ENCODE assay signal across 19 cellular contexts in the genomic region with DNA sequence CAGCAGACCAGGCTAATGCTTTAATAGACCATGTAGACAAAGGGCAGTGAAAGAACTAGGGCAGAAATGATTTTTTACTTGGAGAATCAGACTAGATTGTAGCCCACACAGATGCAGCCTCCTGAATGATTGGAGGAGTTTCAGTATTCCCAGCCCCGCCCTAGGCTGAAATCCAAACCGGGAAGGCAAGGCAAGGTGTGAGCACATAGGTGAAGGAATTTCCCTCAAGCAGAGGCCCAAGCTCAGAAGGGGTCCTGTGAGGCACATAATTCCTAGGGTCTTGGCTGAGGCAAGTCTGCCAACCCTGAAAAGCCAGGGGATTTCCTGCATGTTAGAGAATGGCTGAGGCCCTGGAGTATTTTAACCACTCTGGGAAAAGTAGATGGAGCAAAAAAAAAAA. TPM values are rescaled to one million over a fixed set of nuclear protein-coding genes. Genes with fewer than 3 reads are reported as not detected.
A peak's percentile ranks its signal among the peaks of the same experiment; 100 is the strongest.
DNase-seq lines count a peak whose midpoint lies in the region; ATAC-seq, FAIRE-seq and TF ChIP-seq lines count a peak whose summit lies in the region.
"Had no signal": no experiment of that assay in that cellular context is flagged by ENCODE, and none has a peak within 500 bp of the region (broad histone marks: within the 10 kb centered on the region; RNA-seq: fewer than 3 reads in every experiment).

No MANE protein-coding gene starts in this region.

- H3K9me3 ChIP-seq in H9 (ENCODE audit: control insufficient read depth, low read depth, low read length) (no peaks in the 10 kb centered on the region), astrocyte (ENCODE audit: insufficient read depth, low read depth, low read length) (no peaks in the 10 kb centered on the region), thymus (ENCODE audit: control insufficient read depth) (no peaks in the 10 kb centered on the region)

- H2AK5ac ChIP-seq in H9 (ENCODE audit: insufficient read length, low read length): no peak overlapping the region

- no peak overlapping the region for H3K56ac ChIP-seq in H9 (ENCODE audit: insufficient read length, low read depth, low read length)

- H3K27ac Mint-ChIP-seq in H9: peak overlapping the region in 1 of 3 experiments; percentile 80; a peak in 2 of 7 replicates
- H3K27ac Mint-ChIP-seq in astrocyte (ENCODE audit: unreplicated experiment): no peak overlapping the region
- H3K27ac Mint-ChIP-seq: CD8-positive, alpha-beta T cell had no signal

- H3K79me1 ChIP-seq in H9 (ENCODE audit: insufficient read depth, low read depth, low read length, poor library complexity, severe bottlenecking): no peaks in the 10 kb centered on the region

- H3K27ac ChIP-seq in H9 (ENCODE audit: insufficient read length, low read depth, low read length): no peak overlapping the region
- H3K27ac ChIP-seq in astrocyte (ENCODE audit: low read depth, low read length): peak overlapping the region; percentile 97
- peak overlapping the region; percentile 40 for H3K27ac ChIP-seq in thymus (ENCODE audit: low read depth)
- H3K27ac ChIP-seq: GM23248, KMS-11 had no signal

- H4K5ac ChIP-seq in H9 (ENCODE audit: insufficient read length, low read depth, low read length): no peak overlapping the region

- H3K4me1 Mint-ChIP-seq in H9 (peaks cover 10 to 11% of the 10 kb centered on the region in 2 experiments), astrocyte (ENCODE audit: low read depth, unreplicated experiment) (peaks cover 4% of the 10 kb centered on the region)

- H2AFZ ChIP-seq in H9 (ENCODE audit: low read length): no peak overlapping the region
- H2AFZ ChIP-seq in astrocyte (ENCODE audit: low read depth, low read length): no peak overlapping the region
- H2AFZ ChIP-seq: GM23248 had no signal

- no peak overlapping the region for H3K4ac ChIP-seq in H9 (ENCODE audit: low read depth, low read length)

- ATAC-seq in GM18498 (IDR thresholded peaks at IDR 0.05; ENCODE audit: unreplicated experiment): no peak
- ATAC-seq: CD8-positive, alpha-beta T cell; HepG2 had no signal

- no peak overlapping the region for H2BK15ac ChIP-seq in H9 (ENCODE audit: low read depth, low read length)

- no peak overlapping the region for H3T11ph ChIP-seq in H9 (ENCODE audit: low read length)

- peak; percentile 32 for DNase-seq in H9
- no peak for DNase-seq in astrocyte (ENCODE audit: low read depth)
- DNase-seq in glomerular visceral epithelial cell (ENCODE audit: extremely low spot score): peak; percentile 40
- DNase-seq in putamen (ENCODE audit: low spot score): no peak
- no peak for DNase-seq in DMS 273 (lab: John Stamatoyannopoulos, UW; ENCODE audit: unreplicated experiment)
- DNase-seq: CD8-positive, alpha-beta T cell; DMS79 treated with DMSO at 0.1 percent for 48 hours; GF-D8; NCI-H1092; NCI-H1694; NCI-H345; NK-92 treated with Interleukin-12 subunit alpha and Interleukin-12 subunit beta, amount 100 ng/mL, for 24 hours had no signal

- 0 out of 2 replicates have a peak overlapping the region, but pooled peaks have one; percentile 33 for H3K14ac ChIP-seq in H9 (ENCODE audit: insufficient read depth, low read length)

- no peak overlapping the region for H4K8ac ChIP-seq in H9 (replicated peaks; ENCODE audit: insufficient read length, low read depth, low read length)

- H2BK12ac ChIP-seq in H9 (ENCODE audit: insufficient read length, low read depth, low read length): no peak overlapping the region

- H3K23ac ChIP-seq in H9 (ENCODE audit: insufficient read length, low read depth, low read length): no peak overlapping the region

- H3K9me3 Mint-ChIP-seq in H9 (no peaks in the 10 kb centered on the region), astrocyte (ENCODE audit: unreplicated experiment) (no peaks in the 10 kb centered on the region)
- H3K9me3 Mint-ChIP-seq: CD8-positive, alpha-beta T cell had no signal

- peaks cover 6% of the 10 kb centered on the region for H3K27me3 Mint-ChIP-seq in H9 (ENCODE audit: low read depth)
- no peaks in the 10 kb centered on the region for H3K27me3 Mint-ChIP-seq in astrocyte (ENCODE audit: low read depth, unreplicated experiment)

- H3K9ac ChIP-seq in H9 (ENCODE audit: extremely low read depth, insufficient read length, low read length) (no peak overlapping the region), astrocyte (ENCODE audit: low read length) (peak overlapping the region; percentile 46)
- H3K9ac ChIP-seq: GM23248, KMS-11 had no signal

- H3K36me3 Mint-ChIP-seq in H9 (ENCODE audit: insufficient read depth in 1 of 3, low read depth in 3 of 3) (no peaks in the 10 kb centered on the region), astrocyte (ENCODE audit: low read depth, unreplicated experiment) (no peaks in the 10 kb centered on the region)
- H3K36me3 Mint-ChIP-seq: CD8-positive, alpha-beta T cell had no signal

- no peak overlapping the region for H2BK120ac ChIP-seq in H9 (ENCODE audit: low read depth, low read length, poor library complexity, severe bottlenecking)

- no peaks in the 10 kb centered on the region for H3K27me3 ChIP-seq in H9 (ENCODE audit: insufficient read depth, low read length)
- no peaks in the 10 kb centered on the region for H3K27me3 ChIP-seq in astrocyte (ENCODE audit: insufficient read depth, low read length)
- H3K27me3 ChIP-seq in thymus (ENCODE audit: control insufficient read depth, insufficient read depth): no peaks in the 10 kb centered on the region

- H3K4me3 ChIP-seq in astrocyte (ENCODE audit: insufficient read depth, low read depth, low read length) (no peak overlapping the region), thymus (ENCODE audit: low read length) (no peak overlapping the region)
- H3K4me3 ChIP-seq: GM23248 had no signal

- no peak for TF ChIP-seq CTCF in H9 (conservative IDR thresholded peaks at IDR 0.05)
- TF ChIP-seq CTCF in astrocyte (IDR thresholded peaks at IDR 0.05; ENCODE audit: insufficient read depth, low read depth, low read length): no peak

- peak; percentile 26 for FAIRE-seq in astrocyte (lab: Jason Lieb, UNC)
- FAIRE-seq: GM12891, HepG2 had no signal

- H3K4me1 ChIP-seq in H9 (ENCODE audit: insufficient read depth, low read length): no peaks in the 10 kb centered on the region
- peaks cover 20% of the 10 kb centered on the region for H3K4me1 ChIP-seq in astrocyte (ENCODE audit: insufficient read depth, low read length)
- no peaks in the 10 kb centered on the region for H3K4me1 ChIP-seq in thymus (ENCODE audit: control insufficient read depth, insufficient read depth, low read length)

- no CpG with 5 or more reads among the region's 2 CpGs for WGBS in H9 (ENCODE audit: extremely low coverage, insufficient read length, low lambda C conversion rate)
- 63% methylated on average over 2 of the region's 2 CpGs for WGBS in thymus

- no peak overlapping the region for H4K91ac ChIP-seq in H9 (ENCODE audit: insufficient read length, low read depth, low read length)

- H3K23me2 ChIP-seq in H9 (ENCODE audit: insufficient read length, low read depth, low read length, poor library complexity, severe bottlenecking): no peaks in the 10 kb centered on the region

- H2BK5ac ChIP-seq in H9 (ENCODE audit: insufficient read length, low read length): no peak overlapping the region

- H3K4me3 Mint-ChIP-seq in H9 (no peak overlapping the region), astrocyte (ENCODE audit: unreplicated experiment) (no peak overlapping the region)
- H3K4me3 Mint-ChIP-seq: CD8-positive, alpha-beta T cell had no signal

- no peak overlapping the region for H3K18ac ChIP-seq in H9 (ENCODE audit: insufficient read length, low read depth, low read length)

- H3K36me3 ChIP-seq in astrocyte (ENCODE audit: insufficient read depth, low read length) (no peaks in the 10 kb centered on the region), thymus (ENCODE audit: control insufficient read depth, insufficient read depth) (no peaks in the 10 kb centered on the region)

- no peak overlapping the region for H2BK20ac ChIP-seq in H9 (ENCODE audit: low read depth, low read length, poor library complexity, severe bottlenecking)

- H4K20me1 ChIP-seq in H9 (ENCODE audit: control insufficient read depth, insufficient read depth, insufficient read length) (no peaks in the 10 kb centered on the region), astrocyte (ENCODE audit: insufficient read depth, low read length) (no peaks in the 10 kb centered on the region)

- H3K79me2 ChIP-seq in H9 (ENCODE audit: insufficient read depth, low read length): no peaks in the 10 kb centered on the region
- H3K79me2 ChIP-seq in astrocyte (ENCODE audit: insufficient read depth, low read length): no peaks in the 10 kb centered on the region

- H3K4me2 ChIP-seq in H9 (ENCODE audit: insufficient read depth, insufficient read length, low read length): no peak overlapping the region
- peak overlapping the region; percentile 85 for H3K4me2 ChIP-seq in astrocyte (ENCODE audit: low read length)
- H3K4me2 ChIP-seq: KMS-11 had no signal

RNA-seq across cellular contexts. Expression of gene PAK3, which starts 56.4 kb away (rescaled TPM):
- total RNA-seq in H9 (2021) (7.5 and 7.8 TPM in 2 replicates), astrocyte (13.7 TPM in 2 replicates)
- 1.0 TPM for polyA plus RNA-seq in thymus
- total RNA-seq: GM23248, HepG2, OCI-LY7 had no signal
- polyA plus RNA-seq: GM23248, HepG2 had no signal

Comparison
In these comparisons a context has a peak if more than half of its experiments do, and no peak if none do; other contexts are left out.
1. DNase-seq: peak in H9 (single experiment) and glomerular visceral epithelial cell (single experiment); none in astrocyte (single experiment), putamen (single experiment) and DMS 273 (single experiment).